In the genomic region with DNA sequence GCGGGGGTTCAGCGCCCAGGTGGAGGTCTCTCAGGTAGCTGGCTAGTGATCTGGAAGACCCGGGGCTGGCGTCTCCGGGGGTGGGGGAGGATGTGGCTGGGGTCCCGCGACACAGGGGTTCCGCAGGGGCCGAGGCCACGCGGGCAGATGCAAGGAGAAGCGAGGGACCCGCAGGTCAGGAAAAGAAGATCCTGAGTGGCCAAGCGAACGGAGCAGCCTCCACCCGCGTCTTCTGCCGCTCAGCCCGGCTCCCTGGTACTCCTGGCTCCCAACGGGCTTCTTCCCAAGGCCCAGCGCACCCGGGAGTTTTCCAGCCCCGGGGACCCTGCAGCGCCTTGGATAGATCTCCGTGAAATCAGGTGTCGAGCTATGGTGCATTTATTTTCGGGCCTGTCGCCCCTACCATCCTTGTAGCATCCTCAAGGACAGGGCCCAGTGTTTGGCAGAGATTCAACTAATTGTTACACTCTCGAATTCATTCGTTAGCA, we compare ENCODE assay signal across 8 cellular contexts. TPM values are rescaled to one million over a fixed set of nuclear protein-coding genes. Genes with fewer than 3 reads are reported as not detected.
DNase-seq lines count a peak whose midpoint lies in the region; ATAC-seq and TF ChIP-seq lines count a peak whose summit lies in the region.

No MANE protein-coding gene starts in this region.

- TF ChIP-seq CTCF in A673 (conservative IDR thresholded peaks at IDR 0.05; ENCODE audit: low read depth, low read length) = no peak
- no peak for TF ChIP-seq CTCF in RWPE1 (conservative IDR thresholded peaks at IDR 0.05; ENCODE audit: low read depth)
- TF ChIP-seq CTCF in esophagus squamous epithelium (IDR thresholded peaks at IDR 0.05) = no peak
- TF ChIP-seq CTCF in omental fat pad (IDR thresholded peaks at IDR 0.05) = no peak

- H3K36me3 ChIP-seq in A673 (ENCODE audit: insufficient read depth, low read length, poor library complexity, severe bottlenecking) = no peaks in the 10 kb centered on the region
- no peaks in the 10 kb centered on the region for H3K36me3 ChIP-seq in esophagus squamous epithelium

- H3K4me3 ChIP-seq in A673 (ENCODE audit: low read depth, low read length, poor library complexity, severe bottlenecking) (peak overlapping the region; percentile 66), esophagus squamous epithelium (peak overlapping the region; percentile 85 to 98 (median 88))

- no peak for TF ChIP-seq POLR2A in esophagus squamous epithelium (IDR thresholded peaks at IDR 0.05)

- CTCF ChIA-PET in A673 (lab: Charles Lee) (interaction anchor here (0.7 kb wide), 1 partner anchor 79 kb away, joined by 3 read pairs; no protein-coding TSS in a partner anchor), RWPE1 (lab: Yijun Ruan, JAX) (no interaction called here)

- intact Hi-C loops in A673 (cut with micrococcal nuclease; ENCODE audit: unreplicated experiment) = no loop called here
- intact Hi-C loops in esophagus squamous epithelium (cut with DNase I) = no loop called here

- peak; percentile 30 for DNase-seq in A673 (ENCODE audit: low spot score)
- no peak for DNase-seq in RWPE1 (ENCODE audit: low spot score)
- no peak for DNase-seq in esophagus squamous epithelium (lab: John Stamatoyannopoulos, UW)
- DNase-seq in omental fat pad (ENCODE audit: low spot score) = no peak

- BruUV-seq in A673 (replicated peaks; lab: Mats Ljungman, UMichigan) = no TSS peak

- ATAC-seq in GM21360 (IDR thresholded peaks at IDR 0.05; ENCODE audit: unreplicated experiment) = peak; percentile 6
- peak; percentile 20 for ATAC-seq in omental fat pad (ENCODE audit: low FRiP score)
- ATAC-seq in HG03520 (IDR thresholded peaks at IDR 0.05; ENCODE audit: unreplicated experiment) = no peak
- no peak for ATAC-seq in HG02840 (IDR thresholded peaks at IDR 0.05; ENCODE audit: low FRiP score, unreplicated experiment)
- ATAC-seq in HG03460 (IDR thresholded peaks at IDR 0.05; ENCODE audit: unreplicated experiment) = no peak

- POLR2A ChIA-PET in A673 (lab: Charles Lee; ENCODE audit: low non-redundant PET) = interaction anchor here (0.5 to 0.7 kb wide), 4 partner anchors 9 to 1839 kb away, joined by 3 to 26 read pairs (median 12); no protein-coding TSS in a partner anchor
- POLR2A ChIA-PET in RWPE1 (lab: Yijun Ruan, JAX; ENCODE audit: low non-redundant PET) = interaction anchor here (0.8 kb wide), 1 partner anchor 1838 kb away, joined by 3 read pairs; no protein-coding TSS in a partner anchor

- no peaks in the 10 kb centered on the region for H3K27me3 ChIP-seq in A673 (replicated peaks; ENCODE audit: insufficient read depth, low read depth, low read length, poor library complexity)
- H3K27me3 ChIP-seq in esophagus squamous epithelium = no peaks in the 10 kb centered on the region

- H3K9me3 ChIP-seq in A673 (ENCODE audit: low read depth, low read length, poor library complexity, severe bottlenecking) (no peaks in the 10 kb centered on the region), esophagus squamous epithelium (no peaks in the 10 kb centered on the region)

- H3K4me1 ChIP-seq in A673 (ENCODE audit: insufficient read depth, low read length, poor library complexity, severe bottlenecking) (peaks cover 37% of the 10 kb centered on the region), esophagus squamous epithelium (peaks cover 8 to 36% (median 19%) of the 10 kb centered on the region in 3 donors)

- WGBS in esophagus squamous epithelium, 2 donors = 8 to 13% methylated on average over 11 to 17 of the region's 30 CpGs

- H3K27ac ChIP-seq in A673 (ENCODE audit: low read depth, low read length, poor library complexity, severe bottlenecking) (no peak overlapping the region), RWPE1 (peak overlapping the region; percentile 92), esophagus squamous epithelium (peak overlapping the region; percentile 65 to 96 (median 82))

RNA-seq across cellular contexts. Expression of gene CHD6, which starts 0.7 kb away (rescaled TPM):
- total RNA-seq in A673 (2021) (46.7 and 58.0 TPM in 2 replicates), esophagus squamous epithelium (10 to 100 TPM; 11.8 to 29.9 (median 17.6) TPM), omental fat pad (10 to 100 TPM; 18.5 to 49.3 (median 28.7) TPM)

Comparison
In these comparisons a context has a peak if more than half of its experiments do, and no peak if none do; other contexts are left out.
1. ATAC-seq: peak in GM21360 (single experiment) and omental fat pad (single experiment); none in HG03520 (single experiment), HG02840 (single experiment) and HG03460 (single experiment).